ENCODE assay signal across 1 cellular context in the genomic region with DNA sequence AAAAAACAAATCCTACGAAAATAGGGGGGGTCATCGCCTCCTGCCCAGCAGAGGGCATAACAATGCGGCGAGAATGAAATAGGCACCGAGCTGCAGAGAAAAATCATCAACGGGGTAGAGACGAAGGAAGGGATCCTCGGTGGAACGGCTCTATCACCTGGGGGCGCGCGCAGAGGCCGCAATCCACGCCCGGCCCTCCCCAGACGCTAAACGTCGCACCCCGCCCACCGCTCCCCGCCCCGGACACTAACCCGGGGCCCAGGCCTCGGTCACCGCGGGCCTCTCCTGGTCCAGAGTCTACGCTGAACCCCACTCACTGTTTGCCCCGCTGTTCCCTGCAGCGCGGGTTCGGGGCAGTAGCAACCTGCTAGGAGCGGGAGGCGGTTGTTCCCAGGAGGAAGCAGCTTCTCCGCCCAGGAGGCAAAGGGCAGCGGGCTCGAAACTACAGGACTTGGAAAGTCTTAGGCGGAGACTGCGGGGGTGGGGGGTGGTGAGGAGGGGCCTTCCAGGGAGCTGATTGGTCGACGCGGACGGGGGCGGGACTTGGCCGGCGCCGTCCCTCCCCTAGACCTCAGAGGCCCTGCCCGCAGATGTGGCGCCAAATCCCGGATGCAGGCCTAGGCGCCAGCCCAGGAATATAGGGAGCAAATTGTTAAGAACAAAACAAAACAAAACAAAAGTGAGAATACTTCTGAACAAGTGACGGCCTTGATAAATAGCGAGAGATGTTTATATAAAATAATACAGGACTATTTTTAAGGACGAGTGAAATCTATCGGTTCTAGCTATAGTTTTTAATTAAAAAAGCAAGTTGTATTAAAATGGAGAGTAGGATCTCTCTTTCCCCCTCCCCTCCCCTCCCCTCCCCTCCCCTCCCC.
TF ChIP-seq lines count a peak whose summit lies in the region.

A gene with protein sequence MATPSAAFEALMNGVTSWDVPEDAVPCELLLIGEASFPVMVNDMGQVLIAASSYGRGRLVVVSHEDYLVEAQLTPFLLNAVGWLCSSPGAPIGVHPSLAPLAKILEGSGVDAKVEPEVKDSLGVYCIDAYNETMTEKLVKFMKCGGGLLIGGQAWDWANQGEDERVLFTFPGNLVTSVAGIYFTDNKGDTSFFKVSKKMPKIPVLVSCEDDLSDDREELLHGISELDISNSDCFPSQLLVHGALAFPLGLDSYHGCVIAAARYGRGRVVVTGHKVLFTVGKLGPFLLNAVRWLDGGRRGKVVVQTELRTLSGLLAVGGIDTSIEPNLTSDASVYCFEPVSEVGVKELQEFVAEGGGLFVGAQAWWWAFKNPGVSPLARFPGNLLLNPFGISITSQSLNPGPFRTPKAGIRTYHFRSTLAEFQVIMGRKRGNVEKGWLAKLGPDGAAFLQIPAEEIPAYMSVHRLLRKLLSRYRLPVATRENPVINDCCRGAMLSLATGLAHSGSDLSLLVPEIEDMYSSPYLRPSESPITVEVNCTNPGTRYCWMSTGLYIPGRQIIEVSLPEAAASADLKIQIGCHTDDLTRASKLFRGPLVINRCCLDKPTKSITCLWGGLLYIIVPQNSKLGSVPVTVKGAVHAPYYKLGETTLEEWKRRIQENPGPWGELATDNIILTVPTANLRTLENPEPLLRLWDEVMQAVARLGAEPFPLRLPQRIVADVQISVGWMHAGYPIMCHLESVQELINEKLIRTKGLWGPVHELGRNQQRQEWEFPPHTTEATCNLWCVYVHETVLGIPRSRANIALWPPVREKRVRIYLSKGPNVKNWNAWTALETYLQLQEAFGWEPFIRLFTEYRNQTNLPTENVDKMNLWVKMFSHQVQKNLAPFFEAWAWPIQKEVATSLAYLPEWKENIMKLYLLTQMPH (minus strand): TSS at position 467 of the 878 bp plus-strand sequence. CDS start 25,568 bp downstream, outside the sequence.

TF ChIP-seq in HepG2, 621 proteins besides CTCF, POLR2A, EP300 and RAD21 (continued from another document and continues in another):
- TF ChIP-seq, protein P1, sequence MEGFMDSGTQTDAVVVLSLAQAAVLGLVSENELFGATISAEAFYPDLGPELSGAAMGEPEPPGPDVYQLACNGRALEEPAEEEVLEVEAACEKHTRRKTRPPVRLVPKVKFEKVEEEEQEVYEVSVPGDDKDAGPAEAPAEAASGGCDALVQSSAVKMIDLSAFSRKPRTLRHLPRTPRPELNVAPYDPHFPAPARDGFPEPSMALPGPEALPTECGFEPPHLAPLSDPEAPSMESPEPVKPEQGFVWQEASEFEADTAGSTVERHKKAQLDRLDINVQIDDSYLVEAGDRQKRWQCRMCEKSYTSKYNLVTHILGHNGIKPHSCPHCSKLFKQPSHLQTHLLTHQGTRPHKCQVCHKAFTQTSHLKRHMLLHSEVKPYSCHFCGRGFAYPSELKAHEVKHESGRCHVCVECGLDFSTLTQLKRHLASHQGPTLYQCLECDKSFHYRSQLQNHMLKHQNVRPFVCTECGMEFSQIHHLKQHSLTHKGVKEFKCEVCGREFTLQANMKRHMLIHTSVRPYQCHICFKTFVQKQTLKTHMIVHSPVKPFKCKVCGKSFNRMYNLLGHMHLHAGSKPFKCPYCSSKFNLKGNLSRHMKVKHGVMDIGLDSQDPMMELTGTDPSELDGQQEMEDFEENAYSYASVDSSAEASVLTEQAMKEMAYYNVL (CRISPR knock-in tag; IDR thresholded peaks at IDR 0.05; ENCODE audit: borderline replicate concordance): 0 out of 2 replicates have a peak, but pooled peaks have one; percentile 56
- TF ChIP-seq ZNF343 (CRISPR knock-in tag; IDR thresholded peaks at IDR 0.05) (no peak), KDM3A (CRISPR knock-in tag; IDR thresholded peaks at IDR 0.05; ENCODE audit: low read depth) (peak; percentile 75; the same call in 1 of the 2 replicates), PAWR (CRISPR knock-in tag; IDR thresholded peaks at IDR 0.05; ENCODE audit: borderline replicate concordance) (no peak), KLF13 (CRISPR knock-in tag; IDR thresholded peaks at IDR 0.05) (no peak), ZNF614 (CRISPR knock-in tag; IDR thresholded peaks at IDR 0.05; ENCODE audit: borderline replicate concordance) (peak; percentile 90; the same call in 1 of the 2 replicates), ZNF556 (CRISPR knock-in tag; IDR thresholded peaks at IDR 0.05; ENCODE audit: borderline replicate concordance) (no peak), MZF1 (CRISPR knock-in tag; IDR thresholded peaks at IDR 0.05; ENCODE audit: borderline replicate concordance) (no peak), SSRP1 (CRISPR knock-in tag; IDR thresholded peaks at IDR 0.05) (peak; percentile 94), SMAD1 (CRISPR knock-in tag; IDR thresholded peaks at IDR 0.05; ENCODE audit: borderline replicate concordance, low read depth) (peak; percentile 94; the same call in 1 of the 2 replicates), TMF1 (CRISPR knock-in tag; IDR thresholded peaks at IDR 0.05; ENCODE audit: low read depth) (peak; percentile 69; the same call in 1 of the 2 replicates), DNMT3B (CRISPR knock-in tag; conservative IDR thresholded peaks at IDR 0.05) (peak; percentile 83), THYN1 (CRISPR knock-in tag; IDR thresholded peaks at IDR 0.05; ENCODE audit: borderline replicate concordance, low read depth) (no peak), ZNF317 (CRISPR knock-in tag; IDR thresholded peaks at IDR 0.05) (peak; percentile 89), ZNF558 (CRISPR knock-in tag; IDR thresholded peaks at IDR 0.05; ENCODE audit: borderline replicate concordance) (0 out of 2 replicates have a peak, but pooled peaks have one; percentile 33), SNRNP70 (IDR thresholded peaks at IDR 0.05; ENCODE audit: low read depth, low read length) (no peak), ZNF816 (CRISPR knock-in tag; IDR thresholded peaks at IDR 0.05; ENCODE audit: borderline replicate concordance) (peak; percentile 49; the same call in 1 of the 2 replicates), ZNF329 (CRISPR knock-in tag; IDR thresholded peaks at IDR 0.05; ENCODE audit: low read depth) (no peak), HMG20A (CRISPR knock-in tag; IDR thresholded peaks at IDR 0.05; ENCODE audit: borderline replicate concordance) (no peak; the same call in 1 of the 2 replicates), ZNF839 (CRISPR knock-in tag; IDR thresholded peaks at IDR 0.05; ENCODE audit: borderline replicate concordance) (peak; percentile 65; the same call in 1 of the 2 replicates), ZNF205 (CRISPR knock-in tag; IDR thresholded peaks at IDR 0.05) (peak; percentile 97), NR2F6 (IDR thresholded peaks at IDR 0.05) (peak; percentile 71), NR2F6 (CRISPR knock-in tag; IDR thresholded peaks at IDR 0.05) (peak; percentile 83), KLF6 (CRISPR knock-in tag; IDR thresholded peaks at IDR 0.05) (peak; percentile 35; the same call in 1 of the 2 replicates), SYNCRIP (IDR thresholded peaks at IDR 0.05; ENCODE audit: insufficient read depth, low read depth, low read length) (no peak), CC2D1A (CRISPR knock-in tag; IDR thresholded peaks at IDR 0.05) (no peak), ZNF549 (CRISPR knock-in tag; IDR thresholded peaks at IDR 0.05) (no peak)
- TF ChIP-seq, protein P2, sequence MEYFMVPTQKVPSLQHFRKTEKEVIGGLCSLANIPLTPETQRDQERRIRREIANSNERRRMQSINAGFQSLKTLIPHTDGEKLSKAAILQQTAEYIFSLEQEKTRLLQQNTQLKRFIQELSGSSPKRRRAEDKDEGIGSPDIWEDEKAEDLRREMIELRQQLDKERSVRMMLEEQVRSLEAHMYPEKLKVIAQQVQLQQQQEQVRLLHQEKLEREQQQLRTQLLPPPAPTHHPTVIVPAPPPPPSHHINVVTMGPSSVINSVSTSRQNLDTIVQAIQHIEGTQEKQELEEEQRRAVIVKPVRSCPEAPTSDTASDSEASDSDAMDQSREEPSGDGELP (IDR thresholded peaks at IDR 0.05; ENCODE audit: borderline replicate concordance, low read depth): no peak; the same call in 1 of the 2 replicates
- TF ChIP-seq, protein P3, sequence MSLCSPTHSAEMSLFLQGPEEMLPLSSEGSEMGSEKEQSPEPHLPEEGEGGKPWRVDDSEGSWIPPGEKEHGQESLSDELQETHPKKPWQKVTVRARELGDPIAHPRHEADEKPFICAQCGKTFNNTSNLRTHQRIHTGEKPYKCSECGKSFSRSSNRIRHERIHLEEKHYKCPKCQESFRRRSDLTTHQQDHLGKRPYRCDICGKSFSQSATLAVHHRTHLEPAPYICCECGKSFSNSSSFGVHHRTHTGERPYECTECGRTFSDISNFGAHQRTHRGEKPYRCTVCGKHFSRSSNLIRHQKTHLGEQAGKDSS (CRISPR knock-in tag; IDR thresholded peaks at IDR 0.05; ENCODE audit: borderline replicate concordance, low read depth): peak; percentile 56; the same call in 1 of the 2 replicates
- TF ChIP-seq, protein P4, sequence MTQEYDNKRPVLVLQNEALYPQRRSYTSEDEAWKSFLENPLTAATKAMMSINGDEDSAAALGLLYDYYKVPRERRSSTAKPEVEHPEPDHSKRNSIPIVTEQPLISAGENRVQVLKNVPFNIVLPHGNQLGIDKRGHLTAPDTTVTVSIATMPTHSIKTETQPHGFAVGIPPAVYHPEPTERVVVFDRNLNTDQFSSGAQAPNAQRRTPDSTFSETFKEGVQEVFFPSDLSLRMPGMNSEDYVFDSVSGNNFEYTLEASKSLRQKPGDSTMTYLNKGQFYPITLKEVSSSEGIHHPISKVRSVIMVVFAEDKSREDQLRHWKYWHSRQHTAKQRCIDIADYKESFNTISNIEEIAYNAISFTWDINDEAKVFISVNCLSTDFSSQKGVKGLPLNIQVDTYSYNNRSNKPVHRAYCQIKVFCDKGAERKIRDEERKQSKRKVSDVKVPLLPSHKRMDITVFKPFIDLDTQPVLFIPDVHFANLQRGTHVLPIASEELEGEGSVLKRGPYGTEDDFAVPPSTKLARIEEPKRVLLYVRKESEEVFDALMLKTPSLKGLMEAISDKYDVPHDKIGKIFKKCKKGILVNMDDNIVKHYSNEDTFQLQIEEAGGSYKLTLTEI (CRISPR knock-in tag; conservative IDR thresholded peaks at IDR 0.05): no peak
- TF ChIP-seq, protein P5, sequence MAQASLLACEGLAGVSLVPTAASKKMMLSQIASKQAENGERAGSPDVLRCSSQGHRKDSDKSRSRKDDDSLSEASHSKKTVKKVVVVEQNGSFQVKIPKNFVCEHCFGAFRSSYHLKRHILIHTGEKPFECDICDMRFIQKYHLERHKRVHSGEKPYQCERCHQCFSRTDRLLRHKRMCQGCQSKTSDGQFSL (CRISPR knock-in tag; IDR thresholded peaks at IDR 0.05): no peak; the same call in 1 of the 2 replicates
- TF ChIP-seq, protein P6, sequence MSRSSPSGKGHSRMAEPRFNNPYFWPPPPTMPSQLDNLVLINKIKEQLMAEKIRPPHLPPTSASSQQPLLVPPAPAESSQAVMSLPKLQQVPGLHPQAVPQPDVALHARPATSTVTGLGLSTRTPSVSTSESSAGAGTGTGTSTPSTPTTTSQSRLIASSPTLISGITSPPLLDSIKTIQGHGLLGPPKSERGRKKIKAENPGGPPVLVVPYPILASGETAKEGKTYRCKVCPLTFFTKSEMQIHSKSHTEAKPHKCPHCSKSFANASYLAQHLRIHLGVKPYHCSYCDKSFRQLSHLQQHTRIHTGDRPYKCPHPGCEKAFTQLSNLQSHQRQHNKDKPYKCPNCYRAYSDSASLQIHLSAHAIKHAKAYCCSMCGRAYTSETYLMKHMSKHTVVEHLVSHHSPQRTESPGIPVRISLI (CRISPR knock-in tag; IDR thresholded peaks at IDR 0.05; ENCODE audit: borderline replicate concordance): no peak
- TF ChIP-seq, protein P7, sequence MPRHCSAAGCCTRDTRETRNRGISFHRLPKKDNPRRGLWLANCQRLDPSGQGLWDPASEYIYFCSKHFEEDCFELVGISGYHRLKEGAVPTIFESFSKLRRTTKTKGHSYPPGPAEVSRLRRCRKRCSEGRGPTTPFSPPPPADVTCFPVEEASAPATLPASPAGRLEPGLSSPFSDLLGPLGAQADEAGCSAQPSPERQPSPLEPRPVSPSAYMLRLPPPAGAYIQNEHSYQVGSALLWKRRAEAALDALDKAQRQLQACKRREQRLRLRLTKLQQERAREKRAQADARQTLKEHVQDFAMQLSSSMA (CRISPR knock-in tag; IDR thresholded peaks at IDR 0.05): peak; percentile 64; the same call in 1 of the 2 replicates
- TF ChIP-seq, protein P8, sequence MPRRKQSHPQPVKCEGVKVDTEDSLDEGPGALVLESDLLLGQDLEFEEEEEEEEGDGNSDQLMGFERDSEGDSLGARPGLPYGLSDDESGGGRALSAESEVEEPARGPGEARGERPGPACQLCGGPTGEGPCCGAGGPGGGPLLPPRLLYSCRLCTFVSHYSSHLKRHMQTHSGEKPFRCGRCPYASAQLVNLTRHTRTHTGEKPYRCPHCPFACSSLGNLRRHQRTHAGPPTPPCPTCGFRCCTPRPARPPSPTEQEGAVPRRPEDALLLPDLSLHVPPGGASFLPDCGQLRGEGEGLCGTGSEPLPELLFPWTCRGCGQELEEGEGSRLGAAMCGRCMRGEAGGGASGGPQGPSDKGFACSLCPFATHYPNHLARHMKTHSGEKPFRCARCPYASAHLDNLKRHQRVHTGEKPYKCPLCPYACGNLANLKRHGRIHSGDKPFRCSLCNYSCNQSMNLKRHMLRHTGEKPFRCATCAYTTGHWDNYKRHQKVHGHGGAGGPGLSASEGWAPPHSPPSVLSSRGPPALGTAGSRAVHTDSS (CRISPR knock-in tag; conservative IDR thresholded peaks at IDR 0.05): no peak
- TF ChIP-seq, protein P9, sequence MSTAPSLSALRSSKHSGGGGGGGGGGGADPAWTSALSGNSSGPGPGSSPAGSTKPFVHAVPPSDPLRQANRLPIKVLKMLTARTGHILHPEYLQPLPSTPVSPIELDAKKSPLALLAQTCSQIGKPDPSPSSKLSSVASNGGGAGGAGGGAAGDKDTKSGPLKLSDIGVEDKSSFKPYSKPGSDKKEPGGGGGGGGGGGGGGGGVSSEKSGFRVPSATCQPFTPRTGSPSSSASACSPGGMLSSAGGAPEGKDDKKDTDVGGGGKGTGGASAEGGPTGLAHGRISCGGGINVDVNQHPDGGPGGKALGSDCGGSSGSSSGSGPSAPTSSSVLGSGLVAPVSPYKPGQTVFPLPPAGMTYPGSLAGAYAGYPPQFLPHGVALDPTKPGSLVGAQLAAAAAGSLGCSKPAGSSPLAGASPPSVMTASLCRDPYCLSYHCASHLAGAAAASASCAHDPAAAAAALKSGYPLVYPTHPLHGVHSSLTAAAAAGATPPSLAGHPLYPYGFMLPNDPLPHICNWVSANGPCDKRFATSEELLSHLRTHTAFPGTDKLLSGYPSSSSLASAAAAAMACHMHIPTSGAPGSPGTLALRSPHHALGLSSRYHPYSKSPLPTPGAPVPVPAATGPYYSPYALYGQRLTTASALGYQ (CRISPR knock-in tag; IDR thresholded peaks at IDR 0.05): peak; percentile 77
- TF ChIP-seq, protein P10, sequence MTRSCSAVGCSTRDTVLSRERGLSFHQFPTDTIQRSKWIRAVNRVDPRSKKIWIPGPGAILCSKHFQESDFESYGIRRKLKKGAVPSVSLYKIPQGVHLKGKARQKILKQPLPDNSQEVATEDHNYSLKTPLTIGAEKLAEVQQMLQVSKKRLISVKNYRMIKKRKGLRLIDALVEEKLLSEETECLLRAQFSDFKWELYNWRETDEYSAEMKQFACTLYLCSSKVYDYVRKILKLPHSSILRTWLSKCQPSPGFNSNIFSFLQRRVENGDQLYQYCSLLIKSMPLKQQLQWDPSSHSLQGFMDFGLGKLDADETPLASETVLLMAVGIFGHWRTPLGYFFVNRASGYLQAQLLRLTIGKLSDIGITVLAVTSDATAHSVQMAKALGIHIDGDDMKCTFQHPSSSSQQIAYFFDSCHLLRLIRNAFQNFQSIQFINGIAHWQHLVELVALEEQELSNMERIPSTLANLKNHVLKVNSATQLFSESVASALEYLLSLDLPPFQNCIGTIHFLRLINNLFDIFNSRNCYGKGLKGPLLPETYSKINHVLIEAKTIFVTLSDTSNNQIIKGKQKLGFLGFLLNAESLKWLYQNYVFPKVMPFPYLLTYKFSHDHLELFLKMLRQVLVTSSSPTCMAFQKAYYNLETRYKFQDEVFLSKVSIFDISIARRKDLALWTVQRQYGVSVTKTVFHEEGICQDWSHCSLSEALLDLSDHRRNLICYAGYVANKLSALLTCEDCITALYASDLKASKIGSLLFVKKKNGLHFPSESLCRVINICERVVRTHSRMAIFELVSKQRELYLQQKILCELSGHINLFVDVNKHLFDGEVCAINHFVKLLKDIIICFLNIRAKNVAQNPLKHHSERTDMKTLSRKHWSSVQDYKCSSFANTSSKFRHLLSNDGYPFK (CRISPR knock-in tag; IDR thresholded peaks at IDR 0.05; ENCODE audit: borderline replicate concordance): peak; percentile 83; the same call in 1 of the 2 replicates
